Comparison of ENCODE assay signal across 6 cellular contexts in the genomic region with DNA sequence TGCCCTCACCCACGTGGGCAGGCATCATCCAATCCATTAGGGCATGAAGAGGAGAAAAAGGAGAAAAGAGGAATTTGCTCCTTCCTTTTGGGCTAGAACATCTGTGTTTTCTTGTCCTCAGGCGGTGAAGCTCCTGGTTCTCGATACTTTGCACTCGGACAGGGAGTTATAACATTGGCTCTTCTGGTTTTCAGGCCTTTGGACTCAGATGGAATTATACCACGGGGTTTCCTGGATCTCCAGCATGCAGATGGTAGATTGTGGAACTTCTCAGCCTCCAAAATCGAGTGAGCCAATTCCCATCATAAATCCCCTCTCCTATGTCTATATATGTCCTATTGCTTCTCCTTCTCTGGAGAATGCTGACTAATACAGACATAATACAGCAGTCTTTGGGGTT. TPM values are rescaled to one million over a fixed set of nuclear protein-coding genes. Genes with fewer than 3 reads are reported as not detected.
"Had no signal": no experiment of that assay in that cellular context is flagged by ENCODE, and none has a peak within 500 bp of the region (broad histone marks: within the 10 kb centered on the region; RNA-seq: fewer than 3 reads in every experiment).

No MANE protein-coding gene starts in this region.

RNA-seq across cellular contexts. Expression of a gene that starts 9.9 kb away (rescaled TPM):
- total RNA-seq: M059J, PC-3, Peyer's patch, Right ventricle myocardium superior, SJSA1 had no signal
- polyA plus RNA-seq: SK-N-SH had no signal
